Comparison of ENCODE assay signal across 17 cellular contexts in genomic region chr7:17312641-17313040, GRCh38.
"Had no signal": no experiment of that assay in that cellular context is flagged by ENCODE, and none has a peak within 500 bp of the region (broad histone marks: within the 10 kb centered on the region; RNA-seq: fewer than 3 reads in every experiment).

No MANE protein-coding gene starts in this region.

- H3K27me3 ChIP-seq: pancreas had no signal

- H3K27ac Mint-ChIP-seq: activated naive CD4-positive, alpha-beta T cell treated with anti-CD3 and anti-CD28 coated beads, Interleukin-2, amount 10 ng/mL, durations not matched to agents 7 days and 5 days; activated T-helper 2 cell treated with anti-CD3 and anti-CD28 coated beads, Interferon-gamma antibody, Interleukin-2, Interleukin-4, amounts not matched to agents 10 μg/mL and 5 μg/mL and 100 μg/mL, durations not matched to agents 14 hours and 24 hours and 36 hours; T-helper 1 cell treated with Interleukin-12 subunit alpha and Interleukin-12 subunit beta and Interleukin-4 antibody, amounts not matched to agents 30 μg/mL and 1 μg/mL, for 36 hours; type B pancreatic cell had no signal

- H3K4me3 Mint-ChIP-seq: activated naive CD4-positive, alpha-beta T cell treated with anti-CD3 and anti-CD28 coated beads, Interleukin-2, amount 10 ng/mL, durations not matched to agents 7 days and 5 days; neural crest cell; T-helper 1 cell treated with Interleukin-12 subunit alpha and Interleukin-12 subunit beta and Interleukin-4 antibody, amounts not matched to agents 30 μg/mL and 1 μg/mL, for 36 hours; type B pancreatic cell had no signal

- H3K27ac ChIP-seq: coronary artery, epithelial cell of prostate, pancreas had no signal

- DNase-seq: activated CD4-positive, alpha-beta T cell treated with anti-CD3 and anti-CD28 coated beads, Interleukin-2, amount 50 U/mL, for 1 hour; activated CD4-positive, CD25-positive, alpha-beta regulatory T cell; activated naive CD4-positive, alpha-beta T cell treated with anti-CD3 and anti-CD28 coated beads, Interleukin-2, amount 10 ng/mL, durations not matched to agents 7 days and 5 days; activated T-cell treated with anti-CD3 and anti-CD28 coated beads for 4 hours; central memory CD4-positive, alpha-beta T cell; effector CD8-positive, alpha-beta T cell; islet precursor cell; pancreas; substantia nigra had no signal

- H3K36me3 ChIP-seq: pancreas had no signal

- H3K27me3 Mint-ChIP-seq: activated naive CD4-positive, alpha-beta T cell treated with anti-CD3 and anti-CD28 coated beads, Interleukin-2, amount 10 ng/mL, durations not matched to agents 7 days and 5 days; type B pancreatic cell had no signal

- H3K4me3 ChIP-seq: coronary artery, pancreas had no signal

- ATAC-seq: left lobe of liver, pancreas had no signal

- FAIRE-seq: pancreas, TTC549 had no signal

- H3K9me3 ChIP-seq: pancreas had no signal

- H3K4me1 Mint-ChIP-seq: neural crest cell had no signal
